ENCODE assay signal across 30 cellular contexts in genomic region chr1:209431402-209431801, GRCh38.
DNase-seq lines count a peak whose midpoint lies in the region; ATAC-seq, FAIRE-seq and TF ChIP-seq lines count a peak whose summit lies in the region.
"Had no signal": no experiment of that assay in that cellular context is flagged by ENCODE, and none has a peak within 500 bp of the region (broad histone marks: within the 10 kb centered on the region; RNA-seq: fewer than 3 reads in every experiment).

No MANE protein-coding gene starts in this region.

- H3K79me1 ChIP-seq in H9 (ENCODE audit: insufficient read depth, low read depth, low read length, poor library complexity, severe bottlenecking) = no peaks in the 10 kb centered on the region

- H2BK120ac ChIP-seq in H9 (ENCODE audit: low read depth, low read length, poor library complexity, severe bottlenecking) = no peak overlapping the region

- no peak overlapping the region for H3K9ac ChIP-seq in H9 (ENCODE audit: extremely low read depth, insufficient read length, low read length)
- H3K9ac ChIP-seq in astrocyte (ENCODE audit: low read length) = no peak overlapping the region

- H4K91ac ChIP-seq in H9 (ENCODE audit: insufficient read length, low read depth, low read length) = no peak overlapping the region

- H3K18ac ChIP-seq in H9 (ENCODE audit: insufficient read length, low read depth, low read length) = no peak overlapping the region

- H2BK20ac ChIP-seq in H9 (ENCODE audit: low read depth, low read length, poor library complexity, severe bottlenecking) = no peak overlapping the region

- H3K4me1 ChIP-seq in H9 (ENCODE audit: insufficient read depth, low read length) = peaks cover 25% of the 10 kb centered on the region; the same call in 1 of the 2 replicates
- H3K4me1 ChIP-seq in astrocyte (ENCODE audit: insufficient read depth, low read length) = peaks cover 4% of the 10 kb centered on the region
- peaks cover 17% of the 10 kb centered on the region for H3K4me1 ChIP-seq in hepatocyte (ENCODE audit: insufficient read depth)
- H3K4me1 ChIP-seq in mucosa of descending colon (ENCODE audit: low read depth) = no peaks in the 10 kb centered on the region
- H3K4me1 ChIP-seq: esophagus muscularis mucosa, Peyer's patch, transverse colon had no signal

- no peak overlapping the region for H4K5ac ChIP-seq in H9 (ENCODE audit: insufficient read length, low read depth, low read length)

- intact Hi-C loops in mucosa of descending colon (cut with DNase I, micrococcal nuclease) = no loop called here
- intact Hi-C loops in posterior cingulate gyrus (cut with DNase I) = no loop called here
- intact Hi-C loops in Calu3 (cut with micrococcal nuclease; ENCODE audit: unreplicated experiment) = no loop called here

- H3K9me3 Mint-ChIP-seq in H9 (no peaks in the 10 kb centered on the region; a peak in 1 of 5 replicates), astrocyte (ENCODE audit: unreplicated experiment) (peaks cover 2% of the 10 kb centered on the region), Calu3 (ENCODE audit: low read depth, unreplicated experiment) (no peaks in the 10 kb centered on the region)
- H3K9me3 Mint-ChIP-seq: activated B cell treated with CpG ODN at 0.5 μM for 24 hours; CD8-positive, alpha-beta T cell; immature natural killer cell had no signal

- H2AFZ ChIP-seq in H9 (ENCODE audit: low read length) = no peak overlapping the region
- H2AFZ ChIP-seq in astrocyte (ENCODE audit: low read depth, low read length) = no peak overlapping the region
- H2AFZ ChIP-seq in hepatocyte = no peak overlapping the region

- no peak for DNase-seq in H9
- DNase-seq in astrocyte (ENCODE audit: low read depth) = no peak
- DNase-seq in hepatocyte (ENCODE audit: low spot score) = no peak
- DNase-seq in mucosa of descending colon = no peak
- no peak for DNase-seq in posterior cingulate gyrus
- no peak for DNase-seq in Calu3
- DNase-seq: activated B cell treated with CpG ODN at 0.5 μM for 24 hours; activated CD4-positive, alpha-beta T cell treated with anti-CD3 and anti-CD28 coated beads, Interleukin-2, amount 50 U/mL, for 1 hour; activated naive CD4-positive, alpha-beta T cell treated with anti-CD3 and anti-CD28 coated beads, Interleukin-2, amount 50 U/mL, for 16 hours; amygdala; CD8-positive, alpha-beta T cell; DMS53; effector memory CD4-positive, alpha-beta T cell; GDM1; immature natural killer cell; Karpas-422; mesenchymal stem cell; NCI-H446 treated with DMSO at 0.1 percent for 48 hours; NK-92 treated with Interleukin-12 subunit alpha and Interleukin-12 subunit beta, amount 100 ng/mL, for 24 hours; Peyer's patch; SJCRH30; stimulated activated CD4-positive, alpha-beta T cell treated with anti-CD3 and anti-CD28 coated beads, Interleukin-1b, Interleukin-23, amount 100 ng/mL, for 48 hours; transverse colon had no signal

- H3K36me3 ChIP-seq in astrocyte (ENCODE audit: insufficient read depth, low read length) = no peaks in the 10 kb centered on the region
- H3K36me3 ChIP-seq in hepatocyte (replicated peaks; ENCODE audit: insufficient read depth, low read depth) = no peaks in the 10 kb centered on the region
- no peaks in the 10 kb centered on the region for H3K36me3 ChIP-seq in mucosa of descending colon (ENCODE audit: low read depth)
- H3K36me3 ChIP-seq: esophagus muscularis mucosa, Peyer's patch, SJCRH30, transverse colon had no signal

- H3K9me3 ChIP-seq in H9 (ENCODE audit: control insufficient read depth, low read depth, low read length) (no peaks in the 10 kb centered on the region), astrocyte (ENCODE audit: insufficient read depth, low read depth, low read length) (no peaks in the 10 kb centered on the region), hepatocyte (ENCODE audit: low read depth) (no peaks in the 10 kb centered on the region), mucosa of descending colon (no peaks in the 10 kb centered on the region)
- H3K9me3 ChIP-seq: esophagus muscularis mucosa, Peyer's patch, SJCRH30, transverse colon had no signal

- no peak overlapping the region for H3K4ac ChIP-seq in H9 (ENCODE audit: low read depth, low read length)

- no peak overlapping the region for H4K8ac ChIP-seq in H9 (replicated peaks; ENCODE audit: insufficient read length, low read depth, low read length)

- H3K14ac ChIP-seq in H9 (ENCODE audit: insufficient read depth, low read length) = no peak overlapping the region

- no peaks in the 10 kb centered on the region; the same call in 1 of the 2 replicates for H3K79me2 ChIP-seq in H9 (ENCODE audit: insufficient read depth, low read length)
- H3K79me2 ChIP-seq in astrocyte (ENCODE audit: insufficient read depth, low read length) = no peaks in the 10 kb centered on the region
- H3K79me2 ChIP-seq in hepatocyte = no peaks in the 10 kb centered on the region

- H3K27ac Mint-ChIP-seq in H9 (peak overlapping the region in 1 of 3 experiments; percentile 86; a peak in 2 of 7 replicates), astrocyte (ENCODE audit: unreplicated experiment) (peak overlapping the region; percentile 69), Calu3 (ENCODE audit: unreplicated experiment) (no peak overlapping the region)
- H3K27ac Mint-ChIP-seq: activated B cell treated with CpG ODN at 0.5 μM for 24 hours; B cell; CD8-positive, alpha-beta T cell; immature natural killer cell had no signal

- H3K4me2 ChIP-seq in H9 (ENCODE audit: insufficient read depth, insufficient read length, low read length) = peak overlapping the region; percentile 51
- H3K4me2 ChIP-seq in astrocyte (ENCODE audit: low read length) = no peak overlapping the region
- H3K4me2 ChIP-seq in hepatocyte = peak overlapping the region; percentile 30

- H3K4me1 Mint-ChIP-seq in H9 (peaks cover 92% of the 10 kb centered on the region in 2 experiments), astrocyte (ENCODE audit: low read depth, unreplicated experiment) (peaks cover 27% of the 10 kb centered on the region), Calu3 (ENCODE audit: low read depth, unreplicated experiment) (peaks cover 31% of the 10 kb centered on the region)
- H3K4me1 Mint-ChIP-seq: activated B cell treated with CpG ODN at 0.5 μM for 24 hours, B cell, immature natural killer cell had no signal

- H4K20me1 ChIP-seq in H9 (ENCODE audit: control insufficient read depth, insufficient read depth, insufficient read length) (no peaks in the 10 kb centered on the region), astrocyte (ENCODE audit: insufficient read depth, low read length) (no peaks in the 10 kb centered on the region), hepatocyte (ENCODE audit: insufficient read depth, poor library complexity, severe bottlenecking) (no peaks in the 10 kb centered on the region)

- peak overlapping the region; percentile 19 to 69; a peak in 3 of 5 replicates for H3K4me3 Mint-ChIP-seq in H9
- H3K4me3 Mint-ChIP-seq in astrocyte (ENCODE audit: unreplicated experiment) = no peak overlapping the region
- H3K4me3 Mint-ChIP-seq in Calu3 (ENCODE audit: low read depth, unreplicated experiment) = no peak overlapping the region
- H3K4me3 Mint-ChIP-seq: activated B cell treated with CpG ODN at 0.5 μM for 24 hours; B cell; CD8-positive, alpha-beta T cell; immature natural killer cell had no signal

- no peak overlapping the region for H2BK5ac ChIP-seq in H9 (ENCODE audit: insufficient read length, low read length)

- no peak overlapping the region for H3K23ac ChIP-seq in H9 (ENCODE audit: insufficient read length, low read depth, low read length)

- H3K36me3 Mint-ChIP-seq in H9 (ENCODE audit: insufficient read depth in 1 of 3, low read depth in 3 of 3) = peaks cover 3 to 21% (median 20%) of the 10 kb centered on the region in 3 experiments; a peak in 6 of 7 replicates
- no peaks in the 10 kb centered on the region for H3K36me3 Mint-ChIP-seq in astrocyte (ENCODE audit: low read depth, unreplicated experiment)
- no peaks in the 10 kb centered on the region for H3K36me3 Mint-ChIP-seq in Calu3 (ENCODE audit: insufficient read depth, unreplicated experiment)
- H3K36me3 Mint-ChIP-seq: CD8-positive, alpha-beta T cell; immature natural killer cell had no signal

- H3K23me2 ChIP-seq in H9 (ENCODE audit: insufficient read length, low read depth, low read length, poor library complexity, severe bottlenecking) = peaks cover 6% of the 10 kb centered on the region

- no peak overlapping the region for H3T11ph ChIP-seq in H9 (ENCODE audit: low read length)

- CTCF ChIA-PET in Calu3 (lab: Charles Lee) = no interaction called here

- FAIRE-seq in astrocyte (lab: Jason Lieb, UNC) = no peak
- FAIRE-seq: frontal cortex had no signal

- H3K27me3 ChIP-seq in H9 (ENCODE audit: insufficient read depth, low read length) (no peaks in the 10 kb centered on the region; the same call in 1 of the 2 replicates), astrocyte (ENCODE audit: insufficient read depth, low read length) (no peaks in the 10 kb centered on the region), hepatocyte (no peaks in the 10 kb centered on the region)
- H3K27me3 ChIP-seq: esophagus muscularis mucosa, Peyer's patch, SJCRH30, transverse colon had no signal

- H3K27me3 Mint-ChIP-seq in H9 (ENCODE audit: low read depth) (no peaks in the 10 kb centered on the region; the same call in 1 of the 2 replicates), astrocyte (ENCODE audit: low read depth, unreplicated experiment) (peaks cover 9% of the 10 kb centered on the region), Calu3 (ENCODE audit: unreplicated experiment) (no peaks in the 10 kb centered on the region)

- H3K56ac ChIP-seq in H9 (ENCODE audit: insufficient read length, low read depth, low read length) = no peak overlapping the region

- no peak overlapping the region for H2AK5ac ChIP-seq in H9 (ENCODE audit: insufficient read length, low read length)

- no peak overlapping the region for H2BK12ac ChIP-seq in H9 (ENCODE audit: insufficient read length, low read depth, low read length)

- no TSS peak for BruUV-seq in Calu3 (replicated peaks; lab: Mats Ljungman, UMichigan)

- no peak overlapping the region for H3K27ac ChIP-seq in H9 (ENCODE audit: insufficient read length, low read depth, low read length)
- no peak overlapping the region for H3K27ac ChIP-seq in astrocyte (ENCODE audit: low read depth, low read length)
- no peak overlapping the region for H3K27ac ChIP-seq in hepatocyte
- H3K27ac ChIP-seq in skin epidermis = peak overlapping the region in 20 of 21 experiments; percentile 49 to 96 (median 84)
- H3K27ac ChIP-seq: coronary artery, esophagus muscularis mucosa, Peyer's patch, SJCRH30, transverse colon had no signal

- ATAC-seq in mucosa of descending colon (no peak), HG03571 (IDR thresholded peaks at IDR 0.05; ENCODE audit: unreplicated experiment) (no peak)
- ATAC-seq: CD8-positive, alpha-beta T cell; left lobe of liver had no signal

- no peaks in the 10 kb centered on the region for H3K9me2 ChIP-seq in hepatocyte (replicated peaks; ENCODE audit: insufficient read depth)

- H3K4me3 ChIP-seq in astrocyte (ENCODE audit: insufficient read depth, low read depth, low read length) (no peak overlapping the region), hepatocyte (no peak overlapping the region), skin epidermis (peak overlapping the region; percentile 23 to 53 (median 40)), mucosa of descending colon (no peak overlapping the region)
- H3K4me3 ChIP-seq: coronary artery, esophagus muscularis mucosa, Peyer's patch, SJCRH30, transverse colon had no signal

- WGBS in H9 (ENCODE audit: extremely low coverage, insufficient read length, low lambda C conversion rate) = no CpG with 5 or more reads among the region's 3 CpGs
- WGBS in hepatocyte (ENCODE audit: low lambda C conversion rate, missing lambda C conversion rate) = 86% methylated on average over 3 of the region's 3 CpGs

- H2BK15ac ChIP-seq in H9 (ENCODE audit: low read depth, low read length) = no peak overlapping the region

- TF ChIP-seq CTCF in H9 (conservative IDR thresholded peaks at IDR 0.05) (no peak), astrocyte (IDR thresholded peaks at IDR 0.05; ENCODE audit: insufficient read depth, low read depth, low read length) (no peak), hepatocyte (IDR thresholded peaks at IDR 0.05; ENCODE audit: poor library complexity) (no peak), mucosa of descending colon (IDR thresholded peaks at IDR 0.05) (no peak), Calu3 (IDR thresholded peaks at IDR 0.05; ENCODE audit: unreplicated experiment) (no peak)

Comparison
In these comparisons a context has a peak if more than half of its experiments do, and no peak if none do; other contexts are left out.
1. H3K27ac ChIP-seq: peak in skin epidermis (20 of 21); none in H9 (single experiment), astrocyte (single experiment) and hepatocyte (single experiment).
2. H3K4me3 Mint-ChIP-seq: peak in H9 (2 of 2); none in astrocyte (single experiment) and Calu3 (single experiment).
3. H3K4me3 ChIP-seq: peak in skin epidermis (7 of 7); none in astrocyte (single experiment), hepatocyte (single experiment) and mucosa of descending colon (single experiment).